ENCODE assay signal across 16 cellular contexts in genomic region chr2:9341351-9341887, GRCh38.
A peak's percentile ranks its signal among the peaks of the same experiment; 100 is the strongest.
DNase-seq lines count a peak whose midpoint lies in the region; ATAC-seq and TF ChIP-seq lines count a peak whose summit lies in the region.
"Had no signal": no experiment of that assay in that cellular context is flagged by ENCODE, and none has a peak within 500 bp of the region (broad histone marks: within the 10 kb centered on the region; RNA-seq: fewer than 3 reads in every experiment).

No MANE protein-coding gene starts in this region.

- H3K79me2 ChIP-seq in neural cell (replicated peaks; ENCODE audit: insufficient read depth, low read length): no peaks in the 10 kb centered on the region

- H3K4me1 ChIP-seq in esophagus squamous epithelium: peaks cover 5 to 12% (median 6%) of the 10 kb centered on the region in 3 donors
- H3K4me1 ChIP-seq: HAP-1 had no signal

- TF ChIP-seq POLR2A in esophagus squamous epithelium (IDR thresholded peaks at IDR 0.05): no peak

- no peaks in the 10 kb centered on the region for H3K9me2 ChIP-seq in neural cell (ENCODE audit: insufficient read depth, low read length)

- no peaks in the 10 kb centered on the region for H3F3A ChIP-seq in neural cell (ENCODE audit: insufficient read depth, low read length, poor library complexity, severe bottlenecking)

- intact Hi-C loops in esophagus squamous epithelium (cut with DNase I): no loop called here

- no peak overlapping the region for H2AFZ ChIP-seq in neural cell (ENCODE audit: low read depth, low read length)

- H3K9ac ChIP-seq in neural cell (ENCODE audit: low read length): peak overlapping the region; percentile 38

- H3K9me3 ChIP-seq in neural cell (ENCODE audit: low read length) (no peaks in the 10 kb centered on the region), esophagus squamous epithelium (no peaks in the 10 kb centered on the region)
- H3K9me3 ChIP-seq: HAP-1 had no signal

- TF ChIP-seq RAD21 in neural cell (conservative IDR thresholded peaks at IDR 0.05): peak; percentile 21

- H3K27ac ChIP-seq in caudate nucleus (ENCODE audit: low read depth, low read length) (peak overlapping the region; percentile 48), neural cell (ENCODE audit: low read length) (peak overlapping the region; percentile 83), esophagus squamous epithelium (no peak overlapping the region)

- WGBS in esophagus squamous epithelium, 2 donors: 93 to 94% methylated on average over 12 of the region's 12 CpGs

- H3K4me3 ChIP-seq in neural cell (ENCODE audit: low read length) (peak overlapping the region; percentile 32), esophagus squamous epithelium (no peak overlapping the region)
- H3K4me3 ChIP-seq: HAP-1 had no signal

- no peak for ATAC-seq in HG03139 (IDR thresholded peaks at IDR 0.05; ENCODE audit: unreplicated experiment)

- TF ChIP-seq CTCF in neural cell (IDR thresholded peaks at IDR 0.05; ENCODE audit: poor library complexity, severe bottlenecking) (no peak), esophagus squamous epithelium (IDR thresholded peaks at IDR 0.05) (no peak)

- H3K36me3 ChIP-seq in neural cell (ENCODE audit: insufficient read depth, low read length) (peaks cover 22% of the 10 kb centered on the region), esophagus squamous epithelium (peaks cover 0 to 50% (median 4%) of the 10 kb centered on the region in 3 donors)

- TF ChIP-seq EP300 in neural cell (conservative IDR thresholded peaks at IDR 0.05; ENCODE audit: poor library complexity, severe bottlenecking): no peak

- DNase-seq in astrocyte of the hippocampus (ENCODE audit: low read depth, low spot score) (peak; percentile 75), caudate nucleus (lab: John Stamatoyannopoulos, UW) (peak in 17 of 61 donors; percentile 18 to 76 (median 41)), renal cortical epithelial cell (ENCODE audit: low read depth) (peak; percentile 48), esophagus squamous epithelium (lab: John Stamatoyannopoulos, UW) (no peak), EL (no peak)
- DNase-seq: C1 segment of cervical spinal cord; Calu3; CD4-positive, alpha-beta memory T cell; COR-L47; DMS53; DMS79 treated with DMSO at 0.1 percent for 48 hours; GOT3; HFFc6 had no signal

- H3K27me3 ChIP-seq in neural cell (ENCODE audit: insufficient read depth, low read depth, low read length): no peaks in the 10 kb centered on the region
- no peaks in the 10 kb centered on the region for H3K27me3 ChIP-seq in esophagus squamous epithelium

- no peaks in the 10 kb centered on the region for H4K20me1 ChIP-seq in neural cell (ENCODE audit: insufficient read depth)

- no peak overlapping the region for H3K4me2 ChIP-seq in neural cell (ENCODE audit: low read length)

TF ChIP-seq in neural cell, 6 proteins besides CTCF, POLR2A, EP300 and RAD21:
- TF ChIP-seq SMC3 (conservative IDR thresholded peaks at IDR 0.05; ENCODE audit: poor library complexity): peak; percentile 18
- TF ChIP-seq MXI1 (conservative IDR thresholded peaks at IDR 0.05; ENCODE audit: poor library complexity, severe bottlenecking): no peak
- no peak for TF ChIP-seq TAF1 (IDR thresholded peaks at IDR 0.05; ENCODE audit: low read depth)
- TF ChIP-seq REST (IDR thresholded peaks at IDR 0.05; ENCODE audit: borderline replicate concordance): peak; percentile 54
- no peak for TF ChIP-seq EZH2 (IDR thresholded peaks at IDR 0.05; ENCODE audit: borderline replicate concordance, insufficient read depth, low read length, poor library complexity, severe bottlenecking)

Comparison
In these comparisons a context has a peak if more than half of its experiments do, and no peak if none do; other contexts are left out.
1. DNase-seq: peak in astrocyte of the hippocampus (single experiment) and renal cortical epithelial cell (single experiment); none in esophagus squamous epithelium (single experiment) and EL (single experiment).
2. H3K27ac ChIP-seq: peak in caudate nucleus (single experiment) and neural cell (single experiment); none in esophagus squamous epithelium (0 of 4).